ENCODE assay signal across 19 cellular contexts in the genomic region with DNA sequence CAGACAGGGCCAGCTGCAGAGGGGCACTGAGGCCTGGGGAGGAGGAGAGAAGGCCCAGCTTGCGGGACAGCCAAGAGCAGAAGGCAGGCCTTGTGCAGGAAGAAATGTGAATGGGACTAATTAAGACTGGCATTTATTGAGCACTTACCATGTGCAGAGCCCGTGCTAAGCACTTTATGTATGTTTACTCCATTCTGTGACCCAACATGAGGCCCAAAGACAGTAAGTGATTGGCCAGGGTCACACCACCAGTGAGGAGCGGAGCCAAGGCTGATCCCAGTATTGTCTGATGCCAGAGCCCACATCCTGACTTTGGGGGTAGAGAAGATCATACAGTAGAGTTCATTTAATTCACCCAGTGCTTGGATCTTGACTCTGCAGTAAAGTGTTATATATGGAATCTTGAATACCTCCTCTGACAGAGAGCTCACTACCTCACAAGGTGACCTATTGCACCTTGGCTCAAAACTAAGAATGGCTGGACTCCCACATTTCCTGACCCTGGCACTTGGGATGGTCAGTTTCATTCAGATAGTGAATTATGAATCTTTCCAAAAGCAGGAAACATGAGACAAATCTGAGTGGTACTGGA. TPM values are rescaled to one million over a fixed set of nuclear protein-coding genes. Genes with fewer than 3 reads are reported as not detected.
DNase-seq lines count a peak whose midpoint lies in the region; ATAC-seq and TF ChIP-seq lines count a peak whose summit lies in the region.
"Had no signal": no experiment of that assay in that cellular context is flagged by ENCODE, and none has a peak within 500 bp of the region (broad histone marks: within the 10 kb centered on the region; RNA-seq: fewer than 3 reads in every experiment).

No MANE protein-coding gene starts in this region.

- CTCF ChIA-PET in SK-N-SH (lab: Yijun Ruan, JAX), result interaction anchor here (0.6 to 2.0 kb wide), 3 partner anchors 8 to 377 kb away, joined by 3 to 10 read pairs (median 3); partner anchors contain the start of genes USB1 and ZNF319

- no peaks in the 10 kb centered on the region for H3K79me1 ChIP-seq in neuronal stem cell (ENCODE audit: low read depth, low read length)

- H3K79me2 ChIP-seq in SK-N-SH (ENCODE audit: insufficient read depth), result no peaks in the 10 kb centered on the region

- H2BK120ac ChIP-seq in neuronal stem cell (ENCODE audit: low read depth, low read length), result no peak overlapping the region

- H3K14ac ChIP-seq in neuronal stem cell (ENCODE audit: low read length), result no peak overlapping the region

- DNase-seq in SK-N-SH (no peak), HFF-Myc (ENCODE audit: extremely low read depth, low read depth) (peak; percentile 71), foreskin fibroblast (peak; percentile 9 to 35), neuronal stem cell (ENCODE audit: low spot score) (no peak), NCI-H774 (lab: John Stamatoyannopoulos, UW) (no peak), head of caudate nucleus (no peak)
- DNase-seq in activated T-cell treated with anti-CD3 and anti-CD28 coated beads, Interleukin-2, amount 50 U/mL, for 1 hour, result no peak
- DNase-seq: GDM1, IMR-90, NCI-H1105, NCI-H2029 treated with DMSO at 0.1 percent for 48 hours, NCI-H345, NCI-H526, OCI-M1, SHP77 treated with DMSO at 0.1 percent for 48 hours, T-cell had no signal

- no peak overlapping the region for H2AK5ac ChIP-seq in neuronal stem cell (ENCODE audit: low read depth, low read length)

- no peak overlapping the region for H2BK5ac ChIP-seq in neuronal stem cell (ENCODE audit: low read length)

- H3K18ac ChIP-seq in neuronal stem cell (ENCODE audit: low read length), result no peak overlapping the region

- H3K23ac ChIP-seq in neuronal stem cell (ENCODE audit: low read depth, low read length, poor library complexity), result no peak overlapping the region

- 89% methylated on average over 3 of the region's 3 CpGs for WGBS in SK-N-SH (ENCODE audit: low lambda C conversion rate)
- no CpG with 5 or more reads among the region's 3 CpGs for WGBS in neuronal stem cell (ENCODE audit: extremely low coverage in 2 of 2, insufficient read length in 2 of 2, insufficient replicate concordance in 1 of 2), 2 donors

- ATAC-seq in SK-N-SH treated with all-trans-retinoic acid at 6 μM for 48 hours, result peak; percentile 13; the same call in 1 of the 3 replicates
- ATAC-seq: T-cell had no signal

- H4K20me1 ChIP-seq in SK-N-SH (ENCODE audit: insufficient read depth), result no peaks in the 10 kb centered on the region

- TF ChIP-seq CTCF in SK-N-SH (IDR thresholded peaks at IDR 0.05) (no peak), HFF-Myc (IDR thresholded peaks at IDR 0.05; ENCODE audit: low read depth, low read length, missing control alignments) (no peak), foreskin fibroblast (IDR thresholded peaks at IDR 0.05; ENCODE audit: low read depth, low read length) (no peak)

- intact Hi-C loops in head of caudate nucleus (cut with DNase I), result no loop called here

- H2BK15ac ChIP-seq in neuronal stem cell (ENCODE audit: low read length), result peak overlapping the region; percentile 2

- H3K27ac ChIP-seq in SK-N-SH (ENCODE audit: low read depth in 2 of 2, low read length in 1 of 2) (no peak overlapping the region; a peak in 1 of 4 replicates), neuronal stem cell (replicated peaks; ENCODE audit: low read length) (no peak overlapping the region)
- H3K27ac ChIP-seq: 22Rv1 had no signal

- POLR2A ChIA-PET in SK-N-SH (lab: Yijun Ruan, JAX), result no interaction called here

- H3K4me2 ChIP-seq in SK-N-SH (no peak overlapping the region), neuronal stem cell (ENCODE audit: insufficient read depth, low read length, poor library complexity, severe bottlenecking) (no peak overlapping the region)

- H4K91ac ChIP-seq in neuronal stem cell (ENCODE audit: low read depth, low read length, poor library complexity), result no peak overlapping the region

- peak overlapping the region; percentile 17 for H3K4ac ChIP-seq in neuronal stem cell (ENCODE audit: low read length)

- peaks cover 3 to 23% of the 10 kb centered on the region in 2 experiments for H3K36me3 ChIP-seq in SK-N-SH (replicated peaks in 1 of 2; ENCODE audit: control insufficient read depth in 1 of 2, insufficient read depth in 2 of 2, low read length in 1 of 2)
- peaks cover 16 to 52% of the 10 kb centered on the region in 2 donors for H3K36me3 ChIP-seq in neuronal stem cell (replicated peaks in 1 of 2; ENCODE audit: control insufficient read depth in 2 of 2, insufficient read depth in 2 of 2, low read length in 2 of 2)

- H3K9me2 ChIP-seq in SK-N-SH, result no peaks in the 10 kb centered on the region

- H3K9ac ChIP-seq in SK-N-SH, result no peak overlapping the region
- no peak overlapping the region for H3K9ac ChIP-seq in neuronal stem cell (ENCODE audit: low read depth, low read length, poor library complexity)

- no peak overlapping the region for H2AFZ ChIP-seq in SK-N-SH (ENCODE audit: low read depth)
- no peak overlapping the region for H2AFZ ChIP-seq in neuronal stem cell (ENCODE audit: low read length)

- H4K8ac ChIP-seq in neuronal stem cell (ENCODE audit: low read depth, low read length), result no peak overlapping the region

- H3F3A ChIP-seq in SK-N-SH (replicated peaks; ENCODE audit: insufficient read depth), result no peaks in the 10 kb centered on the region

- H3K9me3 ChIP-seq in SK-N-SH, result no peaks in the 10 kb centered on the region
- no peaks in the 10 kb centered on the region for H3K9me3 ChIP-seq in neuronal stem cell (replicated peaks in 1 of 2; ENCODE audit: control insufficient read depth in 2 of 2, insufficient read depth in 1 of 2, low read depth in 1 of 2, low read length in 2 of 2)

- H3K27me3 ChIP-seq in SK-N-SH (ENCODE audit: insufficient read depth) (no peaks in the 10 kb centered on the region), neuronal stem cell (ENCODE audit: control insufficient read depth in 3 of 3, insufficient read depth in 3 of 3, low read depth in 1 of 3, low read length in 3 of 3) (no peaks in the 10 kb centered on the region)

- H3K4me3 ChIP-seq in SK-N-SH (ENCODE audit: low read depth in 2 of 2, low read length in 1 of 2) (no peak overlapping the region), HFF-Myc (replicated peaks; ENCODE audit: low read depth, low read length) (no peak overlapping the region), foreskin fibroblast (ENCODE audit: low read depth in 1 of 2, low read length in 2 of 2) (no peak overlapping the region), neuronal stem cell (ENCODE audit: low read length in 2 of 2) (no peak overlapping the region)

- no peak for TF ChIP-seq RAD21 in SK-N-SH (IDR thresholded peaks at IDR 0.05; ENCODE audit: low read length)

- no peak overlapping the region for H2BK12ac ChIP-seq in neuronal stem cell (ENCODE audit: low read length)

- H3K4me1 ChIP-seq in SK-N-SH (ENCODE audit: control insufficient read depth in 1 of 2, insufficient read depth in 2 of 2, low read depth in 1 of 2, low read length in 1 of 2) (no peaks in the 10 kb centered on the region; a peak in 1 of 4 replicates), neuronal stem cell (ENCODE audit: control insufficient read depth in 2 of 2, insufficient read depth in 1 of 2, low read depth in 1 of 2, low read length in 2 of 2) (peaks cover 0 to 6% of the 10 kb centered on the region in 2 donors)

- no peak for TF ChIP-seq EP300 in SK-N-SH (IDR thresholded peaks at IDR 0.05; ENCODE audit: borderline replicate concordance in 1 of 2, low read depth in 1 of 2, low read length in 1 of 2)

TF ChIP-seq in SK-N-SH treated with all-trans-retinoic acid at 6 μM for 48 hours, 23 proteins besides CTCF, POLR2A, EP300 and RAD21 (continues in another document):
- TF ChIP-seq, protein P1, sequence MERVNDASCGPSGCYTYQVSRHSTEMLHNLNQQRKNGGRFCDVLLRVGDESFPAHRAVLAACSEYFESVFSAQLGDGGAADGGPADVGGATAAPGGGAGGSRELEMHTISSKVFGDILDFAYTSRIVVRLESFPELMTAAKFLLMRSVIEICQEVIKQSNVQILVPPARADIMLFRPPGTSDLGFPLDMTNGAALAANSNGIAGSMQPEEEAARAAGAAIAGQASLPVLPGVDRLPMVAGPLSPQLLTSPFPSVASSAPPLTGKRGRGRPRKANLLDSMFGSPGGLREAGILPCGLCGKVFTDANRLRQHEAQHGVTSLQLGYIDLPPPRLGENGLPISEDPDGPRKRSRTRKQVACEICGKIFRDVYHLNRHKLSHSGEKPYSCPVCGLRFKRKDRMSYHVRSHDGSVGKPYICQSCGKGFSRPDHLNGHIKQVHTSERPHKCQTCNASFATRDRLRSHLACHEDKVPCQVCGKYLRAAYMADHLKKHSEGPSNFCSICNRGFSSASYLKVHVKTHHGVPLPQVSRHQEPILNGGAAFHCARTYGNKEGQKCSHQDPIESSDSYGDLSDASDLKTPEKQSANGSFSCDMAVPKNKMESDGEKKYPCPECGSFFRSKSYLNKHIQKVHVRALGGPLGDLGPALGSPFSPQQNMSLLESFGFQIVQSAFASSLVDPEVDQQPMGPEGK (CRISPR knock-in tag; IDR thresholded peaks at IDR 0.05; ENCODE audit: borderline replicate concordance), result no peak

TF ChIP-seq in SK-N-SH, 30 proteins besides CTCF, POLR2A, EP300 and RAD21 (continues in another document):
- TF ChIP-seq MXI1 (IDR thresholded peaks at IDR 0.05; ENCODE audit: low read depth, low read length) (no peak), TEAD4 (IDR thresholded peaks at IDR 0.05; ENCODE audit: borderline replicate concordance, insufficient read depth) (no peak), RCOR1 (IDR thresholded peaks at IDR 0.05; ENCODE audit: low read length) (no peak), TCF12 (IDR thresholded peaks at IDR 0.05) (no peak), YY1 (IDR thresholded peaks at IDR 0.05; ENCODE audit: low read depth) (no peak), POLR2AphosphoS5 (IDR thresholded peaks at IDR 0.05; ENCODE audit: low read depth, low read length) (no peak)
- TF ChIP-seq, protein P2, sequence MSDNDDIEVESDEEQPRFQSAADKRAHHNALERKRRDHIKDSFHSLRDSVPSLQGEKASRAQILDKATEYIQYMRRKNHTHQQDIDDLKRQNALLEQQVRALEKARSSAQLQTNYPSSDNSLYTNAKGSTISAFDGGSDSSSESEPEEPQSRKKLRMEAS (IDR thresholded peaks at IDR 0.05; ENCODE audit: low read depth), result no peak

RNA-seq across cellular contexts. Expression of gene KATNB1, which starts 13.6 kb away (rescaled TPM):
- 39.2 and 43.7 TPM in 2 replicates for polyA plus RNA-seq in SK-N-SH (2012; rRNA removed)
- polyA plus RNA-seq in SK-N-SH (2012; cell fraction: cytosol; rRNA removed), result 12.0 and 20.7 TPM in 2 replicates
- 158 and 170 TPM in 2 replicates for polyA plus RNA-seq in SK-N-SH (2012; cell fraction: nucleus; rRNA removed)
- 31.8 TPM for polyA plus RNA-seq in neuronal stem cell (2013, experiment 1 of 2)
- polyA plus RNA-seq in neuronal stem cell (2013, experiment 2 of 2), result 30.8 TPM

RNA-seq across cellular contexts. Expression of gene KIFC3, which starts 53.1 kb away (rescaled TPM):
- polyA plus RNA-seq in SK-N-SH (2012; rRNA removed), result 65.4 and 68.0 TPM in 2 replicates
- polyA plus RNA-seq in SK-N-SH (2012; cell fraction: cytosol; rRNA removed), result 24.2 and 42.8 TPM in 2 replicates
- 132 and 135 TPM in 2 replicates for polyA plus RNA-seq in SK-N-SH (2012; cell fraction: nucleus; rRNA removed)
- polyA plus RNA-seq in neuronal stem cell (2013, experiment 1 of 2), result 1.3 TPM
- 1.1 TPM for polyA plus RNA-seq in neuronal stem cell (2013, experiment 2 of 2)

RNA-seq across cellular contexts. Expression of gene DRC7, which starts 54.6 kb away (rescaled TPM):
- polyA plus RNA-seq in SK-N-SH (2012; rRNA removed), result 0.58 and 0.94 TPM in 2 replicates
- polyA plus RNA-seq in SK-N-SH (2012; cell fraction: cytosol; rRNA removed), result 0.60 and 0.84 TPM in 2 replicates
- 1.2 and 2.2 TPM in 2 replicates for polyA plus RNA-seq in SK-N-SH (2012; cell fraction: nucleus; rRNA removed)
- 0.28 TPM for polyA plus RNA-seq in neuronal stem cell (2013, experiment 1 of 2)
- polyA plus RNA-seq in neuronal stem cell (2013, experiment 2 of 2), result 0.21 TPM
- polyA plus RNA-seq: AG04450, IMR-90 had no signal

Comparison
In these comparisons a context has a peak if more than half of its experiments do, and no peak if none do; other contexts are left out.
1. DNase-seq: peak in HFF-Myc (single experiment) and foreskin fibroblast (2 of 2); none in SK-N-SH (single experiment), neuronal stem cell (single experiment), activated T-cell treated with anti-CD3 and anti-CD28 coated beads, Interleukin-2, amount 50 U/mL, for 1 hour (single experiment), NCI-H774 (single experiment) and head of caudate nucleus (0 of 42).